Comparison of ENCODE assay signal across 20 cellular contexts in the genomic region with DNA sequence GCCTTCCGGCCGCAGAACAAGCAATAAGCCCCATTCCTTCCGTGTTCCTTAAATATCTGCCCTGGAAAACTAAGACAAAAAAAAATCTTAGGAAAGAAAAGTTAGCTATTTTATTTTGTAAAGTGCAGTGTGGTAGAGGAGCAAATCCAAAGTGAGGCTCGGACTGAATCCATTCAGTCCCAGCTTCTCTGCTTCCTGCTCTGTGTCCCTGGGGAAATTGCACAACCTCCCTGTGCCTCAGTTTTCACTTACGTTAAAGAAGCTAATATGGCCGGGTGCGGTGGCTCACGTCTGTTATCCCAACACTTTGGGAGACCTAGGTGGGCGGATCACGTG. TPM values are rescaled to one million over a fixed set of nuclear protein-coding genes. Genes with fewer than 3 reads are reported as not detected.
"Had no signal": no experiment of that assay in that cellular context is flagged by ENCODE, and none has a peak within 500 bp of the region (broad histone marks: within the 10 kb centered on the region; RNA-seq: fewer than 3 reads in every experiment).

No MANE protein-coding gene starts in this region.

- H3K4me1 Mint-ChIP-seq: stimulated activated memory B cell treated with anti-CD40 and anti-IgM and Interleukin-4, amounts not matched to agents 10 μg/mL and 1 μg/mL and 100 μg/mL, for 72 hours had no signal

- H3K4me1 ChIP-seq: testis had no signal

- H3K9me3 Mint-ChIP-seq: naive thymus-derived CD4-positive, alpha-beta T cell; stimulated activated memory B cell treated with anti-CD40 and anti-IgM and Interleukin-4, amounts not matched to agents 10 μg/mL and 1 μg/mL and 100 μg/mL, for 72 hours; stimulated activated naive CD8-positive, alpha-beta T cell treated with anti-CD3 and anti-CD28 coated beads, Interleukin-15, Interleukin-2, amounts not matched to agents 100 ng/mL and 50 ng/mL, for 24 hours had no signal

- H3K4me3 Mint-ChIP-seq: naive thymus-derived CD4-positive, alpha-beta T cell; stimulated activated memory B cell treated with anti-CD40 and anti-IgM and Interleukin-4, amounts not matched to agents 10 μg/mL and 1 μg/mL and 100 μg/mL, for 72 hours; stimulated activated naive CD8-positive, alpha-beta T cell treated with anti-CD3 and anti-CD28 coated beads, Interleukin-15, Interleukin-2, amounts not matched to agents 100 ng/mL and 50 ng/mL, for 24 hours had no signal

- FAIRE-seq: frontal cortex had no signal

- H3K36me3 ChIP-seq: heart left ventricle, ovary had no signal

- H3K27me3 Mint-ChIP-seq: progenitor cell of endocrine pancreas had no signal

- DNase-seq: cerebellar nuclear complex; effector CD8-positive, alpha-beta T cell; heart left ventricle; kidney glomerular epithelial cell; naive thymus-derived CD4-positive, alpha-beta T cell; ovary; right cardiac atrium; stimulated activated CD4-positive, alpha-beta T cell treated with anti-CD3 and anti-CD28 coated beads, Interleukin-4, amount 100 ng/mL, for 24 hours; testis had no signal

- H3K36me3 Mint-ChIP-seq: naive thymus-derived CD4-positive, alpha-beta T cell; stimulated activated memory B cell treated with anti-CD40 and anti-IgM and Interleukin-4, amounts not matched to agents 10 μg/mL and 1 μg/mL and 100 μg/mL, for 72 hours had no signal

- H3K9me3 ChIP-seq: heart left ventricle, ovary, testis, tibial nerve had no signal

- ATAC-seq: esophagus mucosa; heart left ventricle; naive thymus-derived CD4-positive, alpha-beta T cell; right cardiac atrium; stimulated activated memory B cell treated with anti-CD40 and anti-IgM and Interleukin-4, amounts not matched to agents 10 μg/mL and 1 μg/mL and 100 μg/mL, for 72 hours had no signal

- H3K27me3 ChIP-seq: ovary, testis, tibial nerve had no signal

- H3K4me3 ChIP-seq: coronary artery, heart left ventricle, ovary, testis, tibial nerve had no signal

- H3K27ac ChIP-seq: coronary artery, heart left ventricle, ovary, testis, tibial nerve had no signal

- H3K27ac Mint-ChIP-seq: naive thymus-derived CD4-positive, alpha-beta T cell; progenitor cell of endocrine pancreas; stimulated activated memory B cell treated with anti-CD40 and anti-IgM and Interleukin-4, amounts not matched to agents 10 μg/mL and 1 μg/mL and 100 μg/mL, for 72 hours; stimulated activated naive CD8-positive, alpha-beta T cell treated with anti-CD3 and anti-CD28 coated beads, Interleukin-15, Interleukin-2, amounts not matched to agents 100 ng/mL and 50 ng/mL, for 24 hours had no signal

RNA-seq across cellular contexts. Expression of a gene that starts 56.9 kb away (rescaled TPM):
- total RNA-seq: dermis microvascular lymphatic vessel endothelial cell, glomerular endothelial cell, lower leg skin, mammary epithelial cell had no signal
- polyA plus RNA-seq: mammary epithelial cell; naive thymus-derived CD4-positive, alpha-beta T cell had no signal
